Comparison of ENCODE assay signal across 14 cellular contexts in genomic region chr6:98044168-98044567, GRCh38.
"Had no signal": no experiment of that assay in that cellular context is flagged by ENCODE, and none has a peak within 500 bp of the region (broad histone marks: within the 10 kb centered on the region; RNA-seq: fewer than 3 reads in every experiment).

No MANE protein-coding gene starts in this region.

- H3K4me1 ChIP-seq: adrenal gland, pancreas, tibial artery, uterus had no signal

- H3K9me3 Mint-ChIP-seq: activated T-helper 2 cell treated with anti-CD3 and anti-CD28 coated beads, Interferon-gamma antibody, Interleukin-2, Interleukin-4, amounts not matched to agents 10 μg/mL and 5 μg/mL and 100 μg/mL, durations not matched to agents 14 hours and 24 hours and 36 hours; nephron had no signal

- H3K27ac ChIP-seq: adrenal gland, coronary artery, heart right ventricle, pancreas, tibial artery, uterus had no signal

- H3K4me3 ChIP-seq: adrenal gland, coronary artery, heart right ventricle, pancreas, tibial artery, uterus had no signal

- H3K9me3 ChIP-seq: adrenal gland, heart right ventricle, pancreas, tibial artery, uterus had no signal

- H3K27ac Mint-ChIP-seq: activated T-helper 2 cell treated with anti-CD3 and anti-CD28 coated beads, Interferon-gamma antibody, Interleukin-2, Interleukin-4, amounts not matched to agents 10 μg/mL and 5 μg/mL and 100 μg/mL, durations not matched to agents 14 hours and 24 hours and 36 hours; nephron had no signal

- H3K36me3 ChIP-seq: adrenal gland, heart right ventricle, pancreas, tibial artery, uterus had no signal

- DNase-seq: activated naive CD4-positive, alpha-beta T cell treated with anti-CD3 and anti-CD28 coated beads, Interleukin-2, amount 50 U/mL, for 16 hours; adrenal gland; central memory CD4-positive, alpha-beta T cell; effector CD4-positive, alpha-beta T cell; foreskin melanocyte; heart right ventricle; kidney; pancreas; stimulated activated CD4-positive, alpha-beta T cell treated with anti-CD3 and anti-CD28 coated beads, Interleukin-4, amount 100 ng/mL, for 24 hours; tibial artery; uterus had no signal

- H3K4me3 Mint-ChIP-seq: nephron had no signal

- ATAC-seq: heart right ventricle, pancreas had no signal
